Comparison of ENCODE assay signal across 15 cellular contexts in the genomic region with DNA sequence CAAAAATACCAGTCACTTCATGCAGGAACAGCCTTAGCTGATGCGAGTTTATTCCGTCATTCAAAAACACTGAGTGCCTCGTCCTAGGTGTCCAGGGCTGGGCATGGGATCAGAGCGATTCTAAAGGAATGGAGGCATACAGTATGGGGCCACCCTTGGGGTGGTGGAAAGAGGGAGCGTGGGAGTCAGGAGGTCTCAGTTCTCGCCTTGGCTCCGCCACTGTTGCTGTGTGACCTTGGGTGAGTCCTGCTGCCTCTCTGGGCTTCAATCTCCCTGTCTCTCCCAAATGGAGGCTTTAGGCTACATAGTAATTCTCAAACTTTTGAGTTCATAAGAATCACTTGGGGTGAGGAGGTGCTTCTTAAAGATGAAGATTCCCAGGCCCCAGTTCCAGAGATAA. TPM values are rescaled to one million over a fixed set of nuclear protein-coding genes. Genes with fewer than 3 reads are reported as not detected.
DNase-seq lines count a peak whose midpoint lies in the region; ATAC-seq, FAIRE-seq and TF ChIP-seq lines count a peak whose summit lies in the region.
"Had no signal": no experiment of that assay in that cellular context is flagged by ENCODE, and none has a peak within 500 bp of the region (broad histone marks: within the 10 kb centered on the region; RNA-seq: fewer than 3 reads in every experiment).

No MANE protein-coding gene starts in this region.

- no peak overlapping the region for H2AFZ ChIP-seq in HepG2 (ENCODE audit: low read length)
- H2AFZ ChIP-seq in keratinocyte (ENCODE audit: control insufficient read depth, low read length): no peak overlapping the region
- H2AFZ ChIP-seq: GM23338 had no signal

- H3K9me3 ChIP-seq in HepG2 (ENCODE audit: low read length) (no peaks in the 10 kb centered on the region), right lobe of liver (no peaks in the 10 kb centered on the region), keratinocyte (ENCODE audit: control insufficient read depth, low read depth, low read length) (no peaks in the 10 kb centered on the region)
- H3K9me3 ChIP-seq: Caco-2 had no signal

- no peak for TF ChIP-seq CTCF in HepG2 (CRISPR knock-in tag; IDR thresholded peaks at IDR 0.05)
- no peak for TF ChIP-seq CTCF in right lobe of liver (IDR thresholded peaks at IDR 0.05)
- TF ChIP-seq CTCF in keratinocyte (optimal IDR thresholded peaks at IDR 0.05 in 1 of 3, IDR thresholded peaks at IDR 0.05 in 1 of 3, conservative IDR thresholded peaks at IDR 0.05 in 1 of 3; ENCODE audit: extremely low read depth in 1 of 3, insufficient read depth in 2 of 3, low read length in 3 of 3): no peak

- intact Hi-C loops in HepG2 (cut with micrococcal nuclease; ENCODE audit: unreplicated experiment) (no loop called here), right lobe of liver (cut with DNase I) (no loop called here)

- no peak for TF ChIP-seq EP300 in HepG2 (IDR thresholded peaks at IDR 0.05; ENCODE audit: low read depth in 2 of 2, low read length in 2 of 2)
- TF ChIP-seq EP300 in HepG2 (CRISPR knock-in tag; IDR thresholded peaks at IDR 0.05; ENCODE audit: borderline replicate concordance): no peak

- peaks cover 9% of the 10 kb centered on the region for H3K4me1 Mint-ChIP-seq in stimulated activated effector memory CD8-positive, alpha-beta T cell treated with anti-CD3 and anti-CD28 coated beads, Interleukin-12 subunit alpha, Interleukin-12 subunit beta, amount 100 ng/mL, for 72 hours

- no peaks in the 10 kb centered on the region for H3K9me1 ChIP-seq in keratinocyte (ENCODE audit: control insufficient read depth, extremely low read depth, insufficient read depth, low read length)

- H3K36me3 ChIP-seq in HepG2 (replicated peaks in 1 of 2; ENCODE audit: control insufficient read depth in 1 of 2, insufficient read depth in 2 of 2, low read length in 2 of 2) (no peaks in the 10 kb centered on the region), right lobe of liver (no peaks in the 10 kb centered on the region), keratinocyte (ENCODE audit: control insufficient read depth in 2 of 2, extremely low read depth in 1 of 2, insufficient read depth in 2 of 2, low read length in 2 of 2) (no peaks in the 10 kb centered on the region)

- BruUV-seq in HepG2 (replicated peaks; lab: Mats Ljungman, UMichigan): no TSS peak

- DNase-seq in HepG2 (ENCODE audit: low spot score) (no peak), right lobe of liver (no peak), keratinocyte (ENCODE audit: low read depth, low spot score) (no peak), DMS53 treated with DMSO at 0.1 percent for 48 hours (lab: John Stamatoyannopoulos, UW; ENCODE audit: unreplicated experiment) (no peak)
- no peak for DNase-seq in stimulated activated effector memory CD8-positive, alpha-beta T cell treated with anti-CD3 and anti-CD28 coated beads, Interleukin-12 subunit alpha, Interleukin-12 subunit beta, amount 100 ng/mL, for 72 hours (ENCODE audit: low spot score in 2 of 2)
- no peak for DNase-seq in activated naive CD4-positive, alpha-beta T cell (lab: John Stamatoyannopoulos, UW)
- DNase-seq: Caco-2; CD8-positive, alpha-beta memory T cell; DMS53; H9; HFFc6 had no signal

- in situ Hi-C loops in HepG2 (cut with HindIII; ENCODE audit: extremely low pct_ligation_motif_present, low pct_unique_long_range_greater_than_20kb): no loop called here

- POLR2A ChIA-PET in HepG2 (lab: Yijun Ruan, JAX): no interaction called here

- TF ChIP-seq POLR2A in HepG2 (IDR thresholded peaks at IDR 0.05; ENCODE audit: insufficient read depth in 1 of 2, low read depth in 2 of 2, low read length in 2 of 2) (no peak), right lobe of liver (IDR thresholded peaks at IDR 0.05) (no peak)

- 40% methylated on average over 7 of the region's 7 CpGs for WGBS in HepG2 (ENCODE audit: low lambda C conversion rate)
- WGBS in right lobe of liver (ENCODE audit: insufficient coverage, low coverage, low lambda C conversion rate, missing lambda C conversion rate): 66% methylated on average over 4 of the region's 7 CpGs

- no peaks in the 10 kb centered on the region for H3K9me3 Mint-ChIP-seq in stimulated activated effector memory CD8-positive, alpha-beta T cell treated with anti-CD3 and anti-CD28 coated beads, Interleukin-12 subunit alpha, Interleukin-12 subunit beta, amount 100 ng/mL, for 72 hours
- H3K9me3 Mint-ChIP-seq: CD8-positive, alpha-beta memory T cell; GM23338; H9; HFFc6 had no signal

- H3K27ac ChIP-seq in HepG2 (ENCODE audit: extremely low read length, insufficient read depth, low read length): no peak overlapping the region
- H3K27ac ChIP-seq in right lobe of liver: no peak overlapping the region
- H3K27ac ChIP-seq in keratinocyte (ENCODE audit: control insufficient read depth, insufficient read depth, low read length): no peak overlapping the region
- H3K27ac ChIP-seq: 22Rv1 had no signal

- H3K9ac ChIP-seq in HepG2 (ENCODE audit: insufficient read depth, low read depth, low read length) (no peak overlapping the region), keratinocyte (ENCODE audit: control insufficient read depth, extremely low read depth, insufficient read depth, low read length) (no peak overlapping the region)

- H3K79me2 ChIP-seq in HepG2 (ENCODE audit: insufficient read depth, low read length) (no peaks in the 10 kb centered on the region), keratinocyte (ENCODE audit: control insufficient read depth, insufficient read depth, low read length) (no peaks in the 10 kb centered on the region)

- H3K4me3 ChIP-seq in HepG2 (replicated peaks in 1 of 3; ENCODE audit: insufficient read depth in 1 of 3, low read depth in 2 of 3, low read length in 3 of 3) (no peak overlapping the region), right lobe of liver (no peak overlapping the region), keratinocyte (ENCODE audit: control insufficient read depth in 2 of 3, extremely low read depth in 1 of 3, insufficient read depth in 2 of 3, low read depth in 1 of 3, low read length in 3 of 3) (no peak overlapping the region)
- H3K4me3 ChIP-seq: GM23338 had no signal

- no peaks in the 10 kb centered on the region for H4K20me1 ChIP-seq in HepG2 (ENCODE audit: insufficient read depth, low read length)
- H4K20me1 ChIP-seq in keratinocyte (ENCODE audit: control insufficient read depth, extremely low read depth, insufficient read depth, low read length): no peaks in the 10 kb centered on the region

- H3K36me3 Mint-ChIP-seq in stimulated activated effector memory CD8-positive, alpha-beta T cell treated with anti-CD3 and anti-CD28 coated beads, Interleukin-12 subunit alpha, Interleukin-12 subunit beta, amount 100 ng/mL, for 72 hours: no peaks in the 10 kb centered on the region
- H3K36me3 Mint-ChIP-seq: CD8-positive, alpha-beta memory T cell had no signal

- no peak for ATAC-seq in HepG2
- ATAC-seq in right lobe of liver: no peak
- peak; percentile 39 for ATAC-seq in stimulated activated effector memory CD8-positive, alpha-beta T cell treated with anti-CD3 and anti-CD28 coated beads, Interleukin-12 subunit alpha, Interleukin-12 subunit beta, amount 100 ng/mL, for 72 hours
- ATAC-seq in GM18519 (IDR thresholded peaks at IDR 0.05; ENCODE audit: low FRiP score, unreplicated experiment): no peak

- H3K4me3 Mint-ChIP-seq in stimulated activated effector memory CD8-positive, alpha-beta T cell treated with anti-CD3 and anti-CD28 coated beads, Interleukin-12 subunit alpha, Interleukin-12 subunit beta, amount 100 ng/mL, for 72 hours: no peak overlapping the region
- H3K4me3 Mint-ChIP-seq: CD8-positive, alpha-beta memory T cell; GM23338; H9; HFFc6 had no signal

- CTCF ChIA-PET in HepG2 (lab: Yijun Ruan, JAX; ENCODE audit: low intra/inter-chr PET ratio, low total read pairs): no interaction called here

- TF ChIP-seq RAD21 in HepG2 (CRISPR knock-in tag; IDR thresholded peaks at IDR 0.05): no peak

- H3K4me1 ChIP-seq in HepG2 (ENCODE audit: insufficient read depth, low read length) (no peaks in the 10 kb centered on the region), right lobe of liver (no peaks in the 10 kb centered on the region), keratinocyte (ENCODE audit: control insufficient read depth, extremely low read depth, insufficient read depth, low read length) (peaks cover 4% of the 10 kb centered on the region)

- peaks cover 3 to 22% of the 10 kb centered on the region in 2 experiments; a peak in 2 of 5 replicates for H3K27me3 ChIP-seq in HepG2 (ENCODE audit: control insufficient read depth in 1 of 2, insufficient read depth in 2 of 2, low read length in 2 of 2)
- no peaks in the 10 kb centered on the region for H3K27me3 ChIP-seq in right lobe of liver
- peaks cover 12% of the 10 kb centered on the region for H3K27me3 ChIP-seq in keratinocyte (ENCODE audit: control insufficient read depth, extremely low read depth, insufficient read depth, low read length)

- FAIRE-seq in HepG2 (lab: Jason Lieb, UNC) (no peak), keratinocyte (lab: Jason Lieb, UNC) (peak; percentile 13)

- dilution Hi-C loops in keratinocyte (cut with MboI; ENCODE audit: extremely low pct_ligation_motif_present, low sequenced_read_pairs): no loop called here

- H3K4me2 ChIP-seq in HepG2 (ENCODE audit: low read depth, low read length) (no peak overlapping the region), keratinocyte (ENCODE audit: control insufficient read depth, extremely low read depth, insufficient read depth, low read depth, low read length) (no peak overlapping the region)
- H3K4me2 ChIP-seq: GM23338 had no signal

- H3K27ac Mint-ChIP-seq in stimulated activated effector memory CD8-positive, alpha-beta T cell treated with anti-CD3 and anti-CD28 coated beads, Interleukin-12 subunit alpha, Interleukin-12 subunit beta, amount 100 ng/mL, for 72 hours: no peak overlapping the region
- H3K27ac Mint-ChIP-seq: GM23338, HFFc6 had no signal

RNA-seq across cellular contexts. Expression of gene OPRD1, which starts 44.0 kb away (rescaled TPM):
- total RNA-seq in HepG2 (2016; rRNA removed; fragmentation: Illumina TruSeq; extraction: Trizol) (0.02 TPM in 1 of 2 replicates, not detected in the other), right lobe of liver (not detected)
- total RNA-seq in HepG2 (2016; cell fraction: cytosol; rRNA removed; fragmentation: Illumina TruSeq; extraction: Trizol; ENCODE audit: low read depth): not detected in 2 replicates
- 0.04 TPM in 1 of 2 replicates, not detected in the other for total RNA-seq in HepG2 (2016; cell fraction: insoluble cytoplasmic fraction; rRNA removed; fragmentation: Illumina TruSeq; extraction: Trizol)
- total RNA-seq in HepG2 (2016; cell fraction: membrane; rRNA removed; fragmentation: Illumina TruSeq; extraction: Trizol): not detected in 2 replicates
- total RNA-seq in HepG2 (2016; cell fraction: nucleus; rRNA removed; fragmentation: Illumina TruSeq; extraction: Trizol): 0.06 TPM in 1 of 2 replicates, not detected in the other
- polyA plus RNA-seq in HepG2 (2011; rRNA removed) (0.01 and 0.03 TPM in 2 replicates), keratinocyte (not detected in 3 replicates)
- polyA plus RNA-seq in HepG2 (2011; cell fraction: cytosol; rRNA removed): 0.01 and 0.03 TPM in 2 replicates
- 0.11 and 0.14 TPM in 2 replicates for polyA plus RNA-seq in HepG2 (2011; cell fraction: nucleus; rRNA removed)
- 0.03 and 0.07 TPM in 2 replicates for polyA plus RNA-seq in HepG2 (2012)
- polyA plus RNA-seq in HepG2 (2016; cell fraction: cytosol; fragmentation: Illumina TruSeq; extraction: Trizol; ENCODE audit: low read depth): not detected in 2 replicates
- polyA plus RNA-seq in HepG2 (2016; cell fraction: insoluble cytoplasmic fraction; fragmentation: Illumina TruSeq; extraction: Trizol; ENCODE audit: low read depth): not detected in 2 replicates
- polyA plus RNA-seq in HepG2 (2016; cell fraction: membrane; fragmentation: Illumina TruSeq; extraction: Trizol; ENCODE audit: low read depth): not detected in 2 replicates
- 0.04 TPM in 2 replicates for polyA plus RNA-seq in HepG2 (2016; cell fraction: nucleus; fragmentation: Illumina TruSeq; extraction: Trizol; ENCODE audit: insufficient read depth, low read depth)
- 0.86 TPM in 1 of 2 replicates, not detected in the other for polyA minus RNA-seq in HepG2 (2011; rRNA and poly(A)+ RNA removed; ENCODE audit: low replicate concordance)
- polyA minus RNA-seq in HepG2 (2011; cell fraction: cytosol; rRNA and poly(A)+ RNA removed): 0.10 TPM in 1 of 2 replicates, not detected in the other
- 0.12 and 0.26 TPM in 2 replicates for polyA minus RNA-seq in HepG2 (2011; cell fraction: nucleus; rRNA and poly(A)+ RNA removed)
- polyA plus RNA-seq in keratinocyte (2011; ENCODE audit: low read depth): not detected
- polyA plus RNA-seq in keratinocyte (2011; cell fraction: cytosol; rRNA removed): not detected in 2 replicates
- not detected in 2 replicates for polyA plus RNA-seq in keratinocyte (2011; cell fraction: nucleus; rRNA removed)
- 0.01 TPM in 1 of 2 replicates, not detected in the other for polyA plus RNA-seq in keratinocyte (2012; ENCODE audit: low replicate concordance)
- 0.03 TPM in 1 of 3 replicates, not detected in the others for polyA minus RNA-seq in keratinocyte
- not detected for polyA minus RNA-seq in keratinocyte (2011; cell fraction: cytosol; rRNA and poly(A)+ RNA removed)
- polyA minus RNA-seq in keratinocyte (2011; cell fraction: nucleus; rRNA and poly(A)+ RNA removed): not detected in 2 replicates
- total RNA-seq: CD8-positive, alpha-beta memory T cell; HFFc6 had no signal
- polyA plus RNA-seq: BJ had no signal

RNA-seq across cellular contexts. Expression of gene EPB41, which starts 58.4 kb away (rescaled TPM):
- total RNA-seq in HepG2 (2016; rRNA removed; fragmentation: Illumina TruSeq; extraction: Trizol): 34.5 and 51.4 TPM in 2 replicates
- total RNA-seq in HepG2 (2016; cell fraction: cytosol; rRNA removed; fragmentation: Illumina TruSeq; extraction: Trizol; ENCODE audit: low read depth): 9.0 and 9.5 TPM in 2 replicates
- total RNA-seq in HepG2 (2016; cell fraction: insoluble cytoplasmic fraction; rRNA removed; fragmentation: Illumina TruSeq; extraction: Trizol): 34.2 and 48.2 TPM in 2 replicates
- total RNA-seq in HepG2 (2016; cell fraction: membrane; rRNA removed; fragmentation: Illumina TruSeq; extraction: Trizol): 15.6 and 16.3 TPM in 2 replicates
- total RNA-seq in HepG2 (2016; cell fraction: nucleus; rRNA removed; fragmentation: Illumina TruSeq; extraction: Trizol): 27.9 and 32.7 TPM in 2 replicates
- polyA plus RNA-seq in HepG2 (2011; rRNA removed): 38.5 and 46.7 TPM in 2 replicates
- 23.2 and 32.0 TPM in 2 replicates for polyA plus RNA-seq in HepG2 (2011; cell fraction: cytosol; rRNA removed)
- 25.8 and 30.0 TPM in 2 replicates for polyA plus RNA-seq in HepG2 (2011; cell fraction: nucleus; rRNA removed)
- polyA plus RNA-seq in HepG2 (2012): 22.0 and 22.4 TPM in 2 replicates
- 0.94 and 1.2 TPM in 2 replicates for polyA plus RNA-seq in HepG2 (2016; cell fraction: cytosol; fragmentation: Illumina TruSeq; extraction: Trizol; ENCODE audit: low read depth)
- 30.5 and 31.1 TPM in 2 replicates for polyA plus RNA-seq in HepG2 (2016; cell fraction: insoluble cytoplasmic fraction; fragmentation: Illumina TruSeq; extraction: Trizol; ENCODE audit: low read depth)
- polyA plus RNA-seq in HepG2 (2016; cell fraction: membrane; fragmentation: Illumina TruSeq; extraction: Trizol; ENCODE audit: low read depth): 4.9 and 5.6 TPM in 2 replicates
- polyA plus RNA-seq in HepG2 (2016; cell fraction: nucleus; fragmentation: Illumina TruSeq; extraction: Trizol; ENCODE audit: insufficient read depth, low read depth): 29.4 and 29.5 TPM in 2 replicates
- polyA minus RNA-seq in HepG2 (2011; rRNA and poly(A)+ RNA removed; ENCODE audit: low replicate concordance): 24.7 and 34.0 TPM in 2 replicates
- 34.3 and 35.4 TPM in 2 replicates for polyA minus RNA-seq in HepG2 (2011; cell fraction: cytosol; rRNA and poly(A)+ RNA removed)
- polyA minus RNA-seq in HepG2 (2011; cell fraction: nucleus; rRNA and poly(A)+ RNA removed): 56.5 and 61.2 TPM in 2 replicates
- total RNA-seq in right lobe of liver: 10 to 100 TPM; 35.3 to 58.7 (median 49.2) TPM
- polyA plus RNA-seq in keratinocyte: 16.4 to 23.6 TPM (median 21.1 TPM) in 3 replicates
- 28.2 TPM for polyA plus RNA-seq in keratinocyte (2011; ENCODE audit: low read depth)
- polyA plus RNA-seq in keratinocyte (2011; cell fraction: cytosol; rRNA removed): 12.6 and 22.4 TPM in 2 replicates
- polyA plus RNA-seq in keratinocyte (2011; cell fraction: nucleus; rRNA removed): 44.3 and 50.2 TPM in 2 replicates
- polyA plus RNA-seq in keratinocyte (2012; ENCODE audit: low replicate concordance): 9.3 and 16.2 TPM in 2 replicates
- 25.9 to 43.2 TPM (median 29.4 TPM) in 3 replicates for polyA minus RNA-seq in keratinocyte
- polyA minus RNA-seq in keratinocyte (2011; cell fraction: cytosol; rRNA and poly(A)+ RNA removed): 15.5 TPM
- 32.4 and 65.4 TPM in 2 replicates for polyA minus RNA-seq in keratinocyte (2011; cell fraction: nucleus; rRNA and poly(A)+ RNA removed)
